ENCODE assay signal across 22 cellular contexts in the genomic region with DNA sequence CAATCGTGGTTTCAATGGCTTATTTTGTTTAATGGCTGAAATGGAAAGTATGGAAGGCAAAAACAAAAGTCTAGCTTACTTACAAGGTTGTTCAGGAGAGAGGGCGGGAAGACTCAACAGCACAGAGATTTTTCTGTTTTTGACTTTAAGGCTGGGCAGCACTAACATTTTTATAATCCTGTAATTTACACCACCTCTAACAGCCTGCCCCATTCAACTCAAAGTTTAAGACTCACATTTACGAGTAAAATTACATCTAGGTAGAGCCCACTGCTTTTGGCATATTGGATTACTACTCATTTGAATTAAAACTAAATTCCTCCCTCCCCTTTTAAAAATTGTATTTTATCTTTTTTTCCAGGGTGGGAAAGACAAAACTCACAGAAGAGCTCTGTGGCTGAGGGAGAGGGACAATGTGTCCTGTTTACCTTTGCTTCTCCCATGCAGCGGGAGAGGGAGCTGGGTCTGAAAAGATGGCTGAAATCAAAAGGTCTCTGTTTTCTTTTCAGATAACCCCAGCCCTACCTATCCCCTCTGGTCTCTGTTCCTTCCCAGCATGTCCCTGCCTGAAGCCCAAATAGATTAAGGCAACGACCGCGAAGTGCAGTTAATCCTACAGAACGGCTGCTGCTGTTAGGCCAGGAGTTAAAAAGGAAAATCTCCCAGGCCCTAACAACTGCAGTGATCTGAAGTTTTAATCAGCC. TPM values are rescaled to one million over a fixed set of nuclear protein-coding genes. Genes with fewer than 3 reads are reported as not detected.
DNase-seq lines count a peak whose midpoint lies in the region; ATAC-seq, FAIRE-seq and TF ChIP-seq lines count a peak whose summit lies in the region.
"Had no signal": no experiment of that assay in that cellular context is flagged by ENCODE, and none has a peak within 500 bp of the region (broad histone marks: within the 10 kb centered on the region; RNA-seq: fewer than 3 reads in every experiment).

No MANE protein-coding gene starts in this region.

- DNase-seq in astrocyte (ENCODE audit: low read depth) (no peak), keratinocyte (ENCODE audit: low read depth, low spot score) (no peak), smooth muscle cell (lab: John Stamatoyannopoulos, UW; ENCODE audit: unreplicated experiment) (no peak), GM20000 (ENCODE audit: low spot score) (no peak), occipital lobe (lab: John Stamatoyannopoulos, UW) (no peak), posterior vena cava (ENCODE audit: low spot score) (no peak)
- no peak for DNase-seq in activated naive CD8-positive, alpha-beta T cell treated with anti-CD3 and anti-CD28 coated beads, Interleukin-2, amount 50 U/mL, for 24 hours
- DNase-seq: activated CD4-positive, alpha-beta T cell treated with anti-CD3 and anti-CD28 coated beads, Interleukin-2, amount 10 ng/mL, durations not matched to agents 24 days and 14 days; activated naive CD8-positive, alpha-beta T cell treated with anti-CD3 and anti-CD28 coated beads, Interleukin-2, amount 10 ng/mL, durations not matched to agents 7 days and 5 days; activated T-cell treated with anti-CD3 and anti-CD28 coated beads, Interleukin-2, amount 50 U/mL, for 1 hour; DMS153; heart left ventricle; left cardiac atrium; naive thymus-derived CD4-positive, alpha-beta T cell; NCI-H2107; NK-92 treated with Interleukin-12 subunit alpha and Interleukin-12 subunit beta, amount 100 ng/mL, for 24 hours; T-helper 2 cell; uterus had no signal

- H3K4me1 Mint-ChIP-seq in astrocyte (ENCODE audit: low read depth, unreplicated experiment): peaks cover 45% of the 10 kb centered on the region
- H3K4me1 Mint-ChIP-seq in activated naive CD8-positive, alpha-beta T cell treated with anti-CD3 and anti-CD28 coated beads, Interleukin-2, amount 50 U/mL, for 24 hours: peaks cover 14% of the 10 kb centered on the region

- peak overlapping the region; percentile 82 for H3K27ac Mint-ChIP-seq in astrocyte (ENCODE audit: unreplicated experiment)
- no peak overlapping the region for H3K27ac Mint-ChIP-seq in activated naive CD8-positive, alpha-beta T cell treated with anti-CD3 and anti-CD28 coated beads, Interleukin-2, amount 50 U/mL, for 24 hours
- H3K27ac Mint-ChIP-seq: activated CD4-positive, alpha-beta T cell treated with anti-CD3 and anti-CD28 coated beads, Interleukin-2, amount 10 ng/mL, durations not matched to agents 24 days and 14 days; activated naive CD8-positive, alpha-beta T cell treated with anti-CD3 and anti-CD28 coated beads, Interleukin-2, amount 10 ng/mL, durations not matched to agents 7 days and 5 days had no signal

- H3K36me3 ChIP-seq in HEK293 (ENCODE audit: control insufficient read depth in 2 of 2, insufficient read depth in 1 of 2, low read length in 2 of 2): peaks cover 0 to 13% of the 10 kb centered on the region in 2 experiments; a peak in 1 of 3 replicates
- no peaks in the 10 kb centered on the region for H3K36me3 ChIP-seq in astrocyte (ENCODE audit: insufficient read depth, low read length)
- peaks cover 0 to 15% of the 10 kb centered on the region in 2 experiments for H3K36me3 ChIP-seq in keratinocyte (ENCODE audit: control insufficient read depth in 2 of 2, extremely low read depth in 1 of 2, insufficient read depth in 2 of 2, low read length in 2 of 2)
- H3K36me3 ChIP-seq in smooth muscle cell (ENCODE audit: low read depth): no peaks in the 10 kb centered on the region
- H3K36me3 ChIP-seq: heart left ventricle, uterus had no signal

- H3K9me1 ChIP-seq in keratinocyte (ENCODE audit: control insufficient read depth, extremely low read depth, insufficient read depth, low read length): no peaks in the 10 kb centered on the region

- H3K27ac ChIP-seq in HEK293 (ENCODE audit: extremely low read depth, low read depth, low read length) (peak overlapping the region; percentile 71), astrocyte (ENCODE audit: low read depth, low read length) (peak overlapping the region; percentile 7), keratinocyte (ENCODE audit: control insufficient read depth, insufficient read depth, low read length) (peak overlapping the region; percentile 2), smooth muscle cell (ENCODE audit: low read depth) (peak overlapping the region; percentile 87)
- H3K27ac ChIP-seq: uterus had no signal

- ATAC-seq in activated naive CD8-positive, alpha-beta T cell treated with anti-CD3 and anti-CD28 coated beads, Interleukin-2, amount 50 U/mL, for 24 hours: no peak
- ATAC-seq: heart left ventricle; left cardiac atrium; naive thymus-derived CD4-positive, alpha-beta T cell; sciatic nerve had no signal

- no peak overlapping the region for H3K4me3 ChIP-seq in HEK293 (ENCODE audit: low read depth, low read length)
- no peak overlapping the region for H3K4me3 ChIP-seq in astrocyte (ENCODE audit: insufficient read depth, low read depth, low read length)
- no peak overlapping the region for H3K4me3 ChIP-seq in keratinocyte (ENCODE audit: control insufficient read depth in 2 of 3, extremely low read depth in 1 of 3, insufficient read depth in 2 of 3, low read depth in 1 of 3, low read length in 3 of 3)
- H3K4me3 ChIP-seq in smooth muscle cell: peak overlapping the region; percentile 84
- H3K4me3 ChIP-seq: uterus had no signal

- peak overlapping the region; percentile 93 for H3K4me2 ChIP-seq in astrocyte (ENCODE audit: low read length)
- H3K4me2 ChIP-seq in keratinocyte (ENCODE audit: control insufficient read depth, extremely low read depth, insufficient read depth, low read depth, low read length): peak overlapping the region; percentile 86
- H3K4me2 ChIP-seq in smooth muscle cell: peak overlapping the region; percentile 95

- no peaks in the 10 kb centered on the region for H3K27me3 Mint-ChIP-seq in astrocyte (ENCODE audit: low read depth, unreplicated experiment)
- peaks cover 56% of the 10 kb centered on the region for H3K27me3 Mint-ChIP-seq in activated naive CD8-positive, alpha-beta T cell treated with anti-CD3 and anti-CD28 coated beads, Interleukin-2, amount 50 U/mL, for 24 hours

- intact Hi-C loops in posterior vena cava (cut with DNase I): no loop called here

- H3F3A ChIP-seq in smooth muscle cell (ENCODE audit: low read depth): peaks cover 6% of the 10 kb centered on the region

- H3K36me3 Mint-ChIP-seq in astrocyte (ENCODE audit: low read depth, unreplicated experiment): no peaks in the 10 kb centered on the region
- no peaks in the 10 kb centered on the region for H3K36me3 Mint-ChIP-seq in activated naive CD8-positive, alpha-beta T cell treated with anti-CD3 and anti-CD28 coated beads, Interleukin-2, amount 50 U/mL, for 24 hours (ENCODE audit: low read depth)
- H3K36me3 Mint-ChIP-seq: activated naive CD8-positive, alpha-beta T cell treated with anti-CD3 and anti-CD28 coated beads, Interleukin-2, amount 10 ng/mL, durations not matched to agents 7 days and 5 days had no signal

- FAIRE-seq in astrocyte (lab: Jason Lieb, UNC) (no peak), keratinocyte (lab: Jason Lieb, UNC) (no peak)
- FAIRE-seq: colon, GM19239 had no signal

- WGBS in smooth muscle cell (ENCODE audit: low lambda C conversion rate): 44% methylated on average over 8 of the region's 8 CpGs

- H2AFZ ChIP-seq in astrocyte (ENCODE audit: low read depth, low read length) (no peak overlapping the region), keratinocyte (ENCODE audit: control insufficient read depth, low read length) (no peak overlapping the region), smooth muscle cell (ENCODE audit: low read depth) (no peak overlapping the region)

- no peaks in the 10 kb centered on the region for H3K9me3 ChIP-seq in HEK293 (ENCODE audit: control insufficient read depth, insufficient read depth, low read depth, low read length)
- H3K9me3 ChIP-seq in astrocyte (ENCODE audit: insufficient read depth, low read depth, low read length): no peaks in the 10 kb centered on the region
- H3K9me3 ChIP-seq in keratinocyte (ENCODE audit: control insufficient read depth, low read depth, low read length): no peaks in the 10 kb centered on the region
- H3K9me3 ChIP-seq in smooth muscle cell (replicated peaks; ENCODE audit: low read depth): no peaks in the 10 kb centered on the region
- H3K9me3 ChIP-seq: heart left ventricle, uterus had no signal

- TF ChIP-seq CTCF in HEK293 (tag by site-specific recombination; IDR thresholded peaks at IDR 0.05): no peak
- no peak for TF ChIP-seq CTCF in astrocyte (IDR thresholded peaks at IDR 0.05; ENCODE audit: insufficient read depth, low read depth, low read length)
- TF ChIP-seq CTCF in keratinocyte (optimal IDR thresholded peaks at IDR 0.05 in 1 of 3, IDR thresholded peaks at IDR 0.05 in 1 of 3, conservative IDR thresholded peaks at IDR 0.05 in 1 of 3; ENCODE audit: extremely low read depth in 1 of 3, insufficient read depth in 2 of 3, low read length in 3 of 3): no peak
- TF ChIP-seq CTCF in smooth muscle cell (IDR thresholded peaks at IDR 0.05; ENCODE audit: borderline replicate concordance, insufficient read depth, poor library complexity, severe bottlenecking): no peak
- TF ChIP-seq CTCF in GM20000 (IDR thresholded peaks at IDR 0.05; ENCODE audit: extremely low read depth, missing control alignments): no peak

- H4K20me1 ChIP-seq in astrocyte (ENCODE audit: insufficient read depth, low read length): peaks cover 89% of the 10 kb centered on the region
- H4K20me1 ChIP-seq in keratinocyte (ENCODE audit: control insufficient read depth, extremely low read depth, insufficient read depth, low read length): peaks cover 12% of the 10 kb centered on the region
- peaks cover 32% of the 10 kb centered on the region for H4K20me1 ChIP-seq in smooth muscle cell (ENCODE audit: low read depth)

- H3K4me3 Mint-ChIP-seq in astrocyte (ENCODE audit: unreplicated experiment): peak overlapping the region; percentile 71
- H3K4me3 Mint-ChIP-seq in activated naive CD8-positive, alpha-beta T cell treated with anti-CD3 and anti-CD28 coated beads, Interleukin-2, amount 50 U/mL, for 24 hours: no peak overlapping the region
- H3K4me3 Mint-ChIP-seq: activated CD4-positive, alpha-beta T cell treated with anti-CD3 and anti-CD28 coated beads, Interleukin-2, amount 10 ng/mL, durations not matched to agents 24 days and 14 days; activated naive CD8-positive, alpha-beta T cell treated with anti-CD3 and anti-CD28 coated beads, Interleukin-2, amount 10 ng/mL, durations not matched to agents 7 days and 5 days; naive thymus-derived CD4-positive, alpha-beta T cell had no signal

- H3K27me3 ChIP-seq in astrocyte (ENCODE audit: insufficient read depth, low read length) (no peaks in the 10 kb centered on the region), keratinocyte (ENCODE audit: control insufficient read depth, extremely low read depth, insufficient read depth, low read length) (no peaks in the 10 kb centered on the region), smooth muscle cell (ENCODE audit: low read depth) (no peaks in the 10 kb centered on the region)
- H3K27me3 ChIP-seq: uterus had no signal

- H3K9me3 Mint-ChIP-seq in astrocyte (ENCODE audit: unreplicated experiment): no peaks in the 10 kb centered on the region
- no peaks in the 10 kb centered on the region for H3K9me3 Mint-ChIP-seq in activated naive CD8-positive, alpha-beta T cell treated with anti-CD3 and anti-CD28 coated beads, Interleukin-2, amount 50 U/mL, for 24 hours
- H3K9me3 Mint-ChIP-seq: activated CD4-positive, alpha-beta T cell treated with anti-CD3 and anti-CD28 coated beads, Interleukin-2, amount 10 ng/mL, durations not matched to agents 24 days and 14 days; activated naive CD8-positive, alpha-beta T cell treated with anti-CD3 and anti-CD28 coated beads, Interleukin-2, amount 10 ng/mL, durations not matched to agents 7 days and 5 days had no signal

- peaks cover 100% of the 10 kb centered on the region for H3K79me2 ChIP-seq in astrocyte (ENCODE audit: insufficient read depth, low read length)
- H3K79me2 ChIP-seq in keratinocyte (ENCODE audit: control insufficient read depth, insufficient read depth, low read length): peaks cover 98% of the 10 kb centered on the region
- H3K79me2 ChIP-seq in smooth muscle cell (ENCODE audit: low read depth): peaks cover 98% of the 10 kb centered on the region

- H3K9ac ChIP-seq in astrocyte (ENCODE audit: low read length): peak overlapping the region; percentile 29
- no peak overlapping the region for H3K9ac ChIP-seq in keratinocyte (ENCODE audit: control insufficient read depth, extremely low read depth, insufficient read depth, low read length)
- H3K9ac ChIP-seq in smooth muscle cell (ENCODE audit: low read depth): peak overlapping the region; percentile 72

- peaks cover 32% of the 10 kb centered on the region for H3K4me1 ChIP-seq in HEK293 (ENCODE audit: control insufficient read depth, insufficient read depth, low read length)
- H3K4me1 ChIP-seq in astrocyte (ENCODE audit: insufficient read depth, low read length): peaks cover 34% of the 10 kb centered on the region
- H3K4me1 ChIP-seq in keratinocyte (ENCODE audit: control insufficient read depth, extremely low read depth, insufficient read depth, low read length): peaks cover 59% of the 10 kb centered on the region
- H3K4me1 ChIP-seq in smooth muscle cell (ENCODE audit: low read depth): peaks cover 63% of the 10 kb centered on the region
- H3K4me1 ChIP-seq: uterus had no signal

- dilution Hi-C loops in keratinocyte (cut with MboI; ENCODE audit: extremely low pct_ligation_motif_present, low sequenced_read_pairs): no loop called here

- POLR2A ChIA-PET in HEK293 (lab: Yijun Ruan, JAX): interaction anchor here (0.7 kb wide), 1 partner anchor 1221 kb away, joined by 3 read pairs; no protein-coding TSS in a partner anchor

- CTCF ChIA-PET in HEK293 (lab: Yijun Ruan, JAX): no interaction called here

RNA-seq across cellular contexts. Expression of gene EFNB2, which starts 6.6 kb away (rescaled TPM):
- 93.2 and 93.4 TPM in 2 replicates for total RNA-seq in astrocyte
- polyA plus RNA-seq in keratinocyte: 29.4 to 68.0 TPM (median 38.9 TPM) in 3 replicates
- polyA plus RNA-seq in keratinocyte (2011; ENCODE audit: low read depth): 15.9 TPM
- polyA plus RNA-seq in keratinocyte (2011; cell fraction: cytosol; rRNA removed): 29.4 and 32.8 TPM in 2 replicates
- 74.1 and 79.8 TPM in 2 replicates for polyA plus RNA-seq in keratinocyte (2011; cell fraction: nucleus; rRNA removed)
- polyA plus RNA-seq in keratinocyte (2012; ENCODE audit: low replicate concordance): 23.1 and 66.7 TPM in 2 replicates
- 49.3 to 103 TPM (median 57.1 TPM) in 3 replicates for polyA minus RNA-seq in keratinocyte
- polyA minus RNA-seq in keratinocyte (2011; cell fraction: cytosol; rRNA and poly(A)+ RNA removed): 43.4 TPM
- 64.7 and 91.4 TPM in 2 replicates for polyA minus RNA-seq in keratinocyte (2011; cell fraction: nucleus; rRNA and poly(A)+ RNA removed)
- 35.0 and 42.0 TPM in 2 replicates for total RNA-seq in smooth muscle cell
- polyA plus RNA-seq in smooth muscle cell: 15.5 and 38.8 TPM in 2 replicates
- total RNA-seq in occipital lobe: 82.8 TPM
- 10 to 100 TPM; 15.5 to 18.2 TPM for total RNA-seq in posterior vena cava

RNA-seq across cellular contexts. Expression of gene ARGLU1, which starts 39.1 kb away (rescaled TPM):
- total RNA-seq in astrocyte: 52.3 and 56.9 TPM in 2 replicates
- 33.0 to 96.8 TPM (median 75.8 TPM) in 3 replicates for polyA plus RNA-seq in keratinocyte
- polyA plus RNA-seq in keratinocyte (2011; ENCODE audit: low read depth): 302 TPM
- 14.5 and 18.8 TPM in 2 replicates for polyA plus RNA-seq in keratinocyte (2011; cell fraction: cytosol; rRNA removed)
- polyA plus RNA-seq in keratinocyte (2011; cell fraction: nucleus; rRNA removed): 213 and 302 TPM in 2 replicates
- polyA plus RNA-seq in keratinocyte (2012; ENCODE audit: low replicate concordance): 38.4 and 51.4 TPM in 2 replicates
- polyA minus RNA-seq in keratinocyte: 1.2 to 14.4 TPM (median 6.1 TPM) in 3 replicates
- polyA minus RNA-seq in keratinocyte (2011; cell fraction: cytosol; rRNA and poly(A)+ RNA removed): 10.4 TPM
- polyA minus RNA-seq in keratinocyte (2011; cell fraction: nucleus; rRNA and poly(A)+ RNA removed): 30.1 and 37.9 TPM in 2 replicates
- 43.6 and 78.7 TPM in 2 replicates for total RNA-seq in smooth muscle cell
- 36.5 and 45.8 TPM in 2 replicates for polyA plus RNA-seq in smooth muscle cell
- 160 TPM for total RNA-seq in occipital lobe
- 10 to 100 TPM; 69.9 to 72.8 TPM for total RNA-seq in posterior vena cava

Comparison
In these comparisons a context has a peak if more than half of its experiments do, and no peak if none do; other contexts are left out.
1. H3K27ac ChIP-seq: peak in every context shown above with its lines; median percentile 87 in smooth muscle cell; 71 in HEK293; 7 in astrocyte; 2 in keratinocyte.